20 cellular contexts compared by ENCODE assay signal in genomic region chr15:66239514-66239913, GRCh38. TPM values are rescaled to one million over a fixed set of nuclear protein-coding genes. Genes with fewer than 3 reads are reported as not detected.
DNase-seq lines count a peak whose midpoint lies in the region; FAIRE-seq and TF ChIP-seq lines count a peak whose summit lies in the region.
"Had no signal": no experiment of that assay in that cellular context is flagged by ENCODE, and none has a peak within 500 bp of the region (broad histone marks: within the 10 kb centered on the region; RNA-seq: fewer than 3 reads in every experiment).

No MANE protein-coding gene starts in this region.

- no peak overlapping the region for H3K27ac ChIP-seq in HEK293 (ENCODE audit: extremely low read depth, low read depth, low read length)
- no peak overlapping the region for H3K27ac ChIP-seq in neuronal stem cell (replicated peaks; ENCODE audit: low read length)
- no peak overlapping the region for H3K27ac ChIP-seq in ovary
- H3K27ac ChIP-seq: 22Rv1; A549; BLaER1 treated with 17β-estradiol and CSF1 and Interleukin-3, amounts not matched to agents 10 nM and 100 nM; C4-2B had no signal

- no peak for TF ChIP-seq EP300 in ovary (IDR thresholded peaks at IDR 0.05)

- no peak overlapping the region for H2BK5ac ChIP-seq in neuronal stem cell (ENCODE audit: low read length)

- H4K8ac ChIP-seq in neuronal stem cell (ENCODE audit: low read depth, low read length), result no peak overlapping the region

- no peaks in the 10 kb centered on the region for H3K79me1 ChIP-seq in neuronal stem cell (ENCODE audit: low read depth, low read length)

- TF ChIP-seq POLR2A in ovary (IDR thresholded peaks at IDR 0.05), result no peak

- peak overlapping the region; percentile 42 for H3K18ac ChIP-seq in neuronal stem cell (ENCODE audit: low read length)

- H3K27me3 ChIP-seq in neuronal stem cell (ENCODE audit: control insufficient read depth in 3 of 3, insufficient read depth in 3 of 3, low read depth in 1 of 3, low read length in 3 of 3), result peaks cover 0 to 69% (median 2%) of the 10 kb centered on the region in 3 experiments
- no peaks in the 10 kb centered on the region for H3K27me3 ChIP-seq in ovary
- H3K27me3 ChIP-seq: BLaER1 treated with 17β-estradiol and CSF1 and Interleukin-3, amounts not matched to agents 10 nM and 100 nM had no signal

- no peaks in the 10 kb centered on the region for H3K4me1 ChIP-seq in HEK293 (ENCODE audit: control insufficient read depth, insufficient read depth, low read length)
- peaks cover 0 to 2% of the 10 kb centered on the region in 2 donors for H3K4me1 ChIP-seq in neuronal stem cell (ENCODE audit: control insufficient read depth in 2 of 2, insufficient read depth in 1 of 2, low read depth in 1 of 2, low read length in 2 of 2)
- H3K4me1 ChIP-seq in ovary (ENCODE audit: insufficient read depth), result no peaks in the 10 kb centered on the region
- H3K4me1 ChIP-seq: A549; BLaER1 treated with 17β-estradiol and CSF1 and Interleukin-3, amounts not matched to agents 10 nM and 100 nM; Caco-2 had no signal

- FAIRE-seq in urothelium cell line (lab: Jason Lieb, UNC), result peak; percentile 86
- FAIRE-seq: A549, D721Med, G401.6, GM12891, GM19239 had no signal

- H4K91ac ChIP-seq in neuronal stem cell (ENCODE audit: low read depth, low read length, poor library complexity), result no peak overlapping the region

- H2AK5ac ChIP-seq in neuronal stem cell (ENCODE audit: low read depth, low read length), result no peak overlapping the region

- no peak for DNase-seq in neuronal stem cell (ENCODE audit: low spot score)
- DNase-seq in urothelium cell line (ENCODE audit: low spot score), result no peak
- no peak for DNase-seq in activated CD4-positive, alpha-beta T cell treated with anti-CD3 and anti-CD28 coated beads for 1 hour
- no peak for DNase-seq in ovary
- DNase-seq: AML-193; Caco-2; Calu3; CD4-positive, alpha-beta T cell; CD8-positive, alpha-beta T cell; DMS79 treated with DMSO at 0.1 percent for 48 hours; GF-D8 had no signal

- no peak overlapping the region for H3K14ac ChIP-seq in neuronal stem cell (ENCODE audit: low read length)

- TF ChIP-seq CTCF in HEK293 (tag by site-specific recombination; IDR thresholded peaks at IDR 0.05) (no peak), ovary (IDR thresholded peaks at IDR 0.05) (no peak)

- H3K9me3 ChIP-seq in HEK293 (ENCODE audit: control insufficient read depth, insufficient read depth, low read depth, low read length) (no peaks in the 10 kb centered on the region), neuronal stem cell (replicated peaks in 1 of 2; ENCODE audit: control insufficient read depth in 2 of 2, insufficient read depth in 1 of 2, low read depth in 1 of 2, low read length in 2 of 2) (peaks cover 0 to 2% of the 10 kb centered on the region in 2 donors), ovary (no peaks in the 10 kb centered on the region)
- H3K9me3 ChIP-seq: A549; BLaER1 treated with 17β-estradiol and CSF1 and Interleukin-3, amounts not matched to agents 10 nM and 100 nM; Caco-2 had no signal

- no peak overlapping the region for H3K4ac ChIP-seq in neuronal stem cell (ENCODE audit: low read length)

- H3K4me2 ChIP-seq in neuronal stem cell (ENCODE audit: insufficient read depth, low read length, poor library complexity, severe bottlenecking), result no peak overlapping the region
- H3K4me2 ChIP-seq: A549; BLaER1 treated with 17β-estradiol and CSF1 and Interleukin-3, amounts not matched to agents 10 nM and 100 nM had no signal

- H2AFZ ChIP-seq in neuronal stem cell (ENCODE audit: low read length), result no peak overlapping the region

- CTCF ChIA-PET in HEK293 (lab: Yijun Ruan, JAX), result interaction anchor here (0.6 to 1.4 kb wide), 4 partner anchors 12 to 203 kb away, joined by 3 to 6 read pairs (median 3); no protein-coding TSS in a partner anchor

- H3K9ac ChIP-seq in neuronal stem cell (ENCODE audit: low read depth, low read length, poor library complexity), result no peak overlapping the region
- H3K9ac ChIP-seq: BLaER1 treated with 17β-estradiol and CSF1 and Interleukin-3, amounts not matched to agents 10 nM and 100 nM had no signal

- POLR2A ChIA-PET in HEK293 (lab: Yijun Ruan, JAX), result no interaction called here

- H3K36me3 ChIP-seq in HEK293 (ENCODE audit: control insufficient read depth in 2 of 2, insufficient read depth in 1 of 2, low read length in 2 of 2) (no peaks in the 10 kb centered on the region), neuronal stem cell (replicated peaks in 1 of 2; ENCODE audit: control insufficient read depth in 2 of 2, insufficient read depth in 2 of 2, low read length in 2 of 2) (no peaks in the 10 kb centered on the region), ovary (no peaks in the 10 kb centered on the region)
- H3K36me3 ChIP-seq: BLaER1 treated with 17β-estradiol and CSF1 and Interleukin-3, amounts not matched to agents 10 nM and 100 nM had no signal

- no peak overlapping the region for H2BK15ac ChIP-seq in neuronal stem cell (ENCODE audit: low read length)

- WGBS in neuronal stem cell (ENCODE audit: extremely low coverage in 2 of 2, insufficient read length in 2 of 2, insufficient replicate concordance in 1 of 2), 2 donors, result no CpG with 5 or more reads among the region's 4 CpGs
- WGBS in ovary, 3 donors, result 88 to 97% (median 95%) methylated on average over 4 of the region's 4 CpGs

- peak overlapping the region; percentile 35 for H2BK12ac ChIP-seq in neuronal stem cell (ENCODE audit: low read length)

- no peak overlapping the region for H2BK120ac ChIP-seq in neuronal stem cell (ENCODE audit: low read depth, low read length)

- intact Hi-C loops in ovary (cut with DNase I), result no loop called here

- peak overlapping the region; percentile 1 for H3K23ac ChIP-seq in neuronal stem cell (ENCODE audit: low read depth, low read length, poor library complexity)

- no peak overlapping the region for H3K4me3 ChIP-seq in HEK293 (ENCODE audit: low read depth, low read length)
- no peak overlapping the region for H3K4me3 ChIP-seq in neuronal stem cell (ENCODE audit: low read length in 2 of 2)
- H3K4me3 ChIP-seq in ovary, result no peak overlapping the region
- H3K4me3 ChIP-seq: A549; BLaER1 treated with 17β-estradiol and CSF1 and Interleukin-3, amounts not matched to agents 10 nM and 100 nM had no signal

TF ChIP-seq in HEK293, 187 proteins besides CTCF, POLR2A, EP300 and RAD21:
- TF ChIP-seq ZBTB6 (tag by site-specific recombination; IDR thresholded peaks at IDR 0.05) (no peak), ZNF600 (tag by site-specific recombination; IDR thresholded peaks at IDR 0.05) (peak; percentile 94)

RNA-seq across cellular contexts. Expression of gene MEGF11, which starts 14.0 kb away (rescaled TPM):
- 0.32 TPM for polyA plus RNA-seq in neuronal stem cell (2013, experiment 1 of 2)
- polyA plus RNA-seq in neuronal stem cell (2013, experiment 2 of 2), result 0.51 TPM
- 10 to 100 TPM in 1 of 7 donors, 1 to 10 TPM in 1, under 1 TPM in 4, not detected in 1; 0.20 to 11.4 (median 0.65) TPM for total RNA-seq in ovary
- polyA plus RNA-seq in ovary, result under 1 TPM in 1 of 2 donors, not detected in 1; 0.04 TPM
- total RNA-seq: CD4-positive, alpha-beta T cell; CD8-positive, alpha-beta T cell had no signal

RNA-seq across cellular contexts. Expression of gene DIS3L, which starts 53.9 kb away (rescaled TPM):
- polyA plus RNA-seq in neuronal stem cell (2013, experiment 1 of 2), result 7.7 TPM
- 7.9 TPM for polyA plus RNA-seq in neuronal stem cell (2013, experiment 2 of 2)
- total RNA-seq in ovary, result 10 to 100 TPM; 23.4 to 39.6 (median 31.9) TPM
- polyA plus RNA-seq in ovary, result 10 to 100 TPM; 19.6 to 54.6 TPM
